ENCODE assay signal across 8 cellular contexts in the genomic region with DNA sequence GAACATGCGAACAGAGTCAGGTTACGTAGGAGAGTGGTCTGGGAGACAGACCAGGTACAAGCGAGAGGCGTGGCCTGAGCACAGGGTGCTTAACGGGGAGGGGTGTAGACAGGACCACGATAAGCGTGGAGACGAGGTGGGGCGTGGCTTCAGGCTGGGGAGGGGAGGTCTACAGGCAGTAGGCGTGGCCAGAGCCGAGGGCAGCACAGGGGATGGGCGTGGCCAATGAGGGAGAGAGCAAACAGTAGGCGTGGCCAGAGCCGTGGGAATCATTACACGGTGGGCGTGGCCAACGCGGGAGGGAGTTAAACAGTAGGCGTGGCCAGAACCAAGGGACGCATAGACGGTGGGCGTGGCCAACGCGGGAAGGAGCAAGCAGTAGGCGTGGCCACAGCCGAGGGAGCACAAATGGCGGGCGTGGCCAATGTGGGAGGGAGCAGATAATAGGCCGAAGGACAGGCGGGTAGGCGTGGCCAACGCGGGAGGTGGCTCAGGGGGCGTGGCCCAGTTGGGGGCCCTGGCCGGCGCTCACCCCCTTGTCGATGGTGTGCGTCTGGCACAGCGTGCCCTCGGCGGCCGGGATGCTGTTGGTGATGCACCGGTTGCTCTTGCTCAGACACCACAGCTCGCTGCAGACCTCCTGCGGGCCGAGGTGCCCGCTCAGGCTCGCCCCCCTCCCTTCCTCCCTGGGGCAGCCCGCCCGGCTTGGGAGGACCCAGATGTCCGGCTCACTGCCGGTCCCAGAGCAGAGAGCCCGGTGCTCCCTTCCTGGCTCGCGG. TPM values are rescaled to one million over a fixed set of nuclear protein-coding genes. Genes with fewer than 3 reads are reported as not detected.
DNase-seq lines count a peak whose midpoint lies in the region; ATAC-seq and TF ChIP-seq lines count a peak whose summit lies in the region.

No MANE protein-coding gene starts in this region.

- H3K4me1 ChIP-seq in cardiac muscle cell (ENCODE audit: low read depth) (no peaks in the 10 kb centered on the region), osteoblast (ENCODE audit: insufficient read depth, low read length) (peaks cover 8% of the 10 kb centered on the region)

- no peak overlapping the region for H3K27ac ChIP-seq in SK-N-MC
- H3K27ac ChIP-seq in cardiac muscle cell = peak overlapping the region; percentile 5
- no peak overlapping the region for H3K27ac ChIP-seq in osteoblast (ENCODE audit: low read depth, low read length)

- peak; percentile 68 for DNase-seq in GM06990 (ENCODE audit: extremely low read depth, insufficient read length)
- DNase-seq in SK-N-MC (ENCODE audit: low read depth, low spot score) = peak; percentile 94
- peak; percentile 90 for DNase-seq in activated naive CD4-positive, alpha-beta T cell treated with anti-CD3 and anti-CD28 coated beads, Interleukin-2, amount 50 U/mL, for 72 hours (ENCODE audit: low spot score in 2 of 2)
- DNase-seq in cardiac muscle cell (ENCODE audit: low read depth in 1 of 2, low spot score in 1 of 2) = peak; percentile 99 to 100
- DNase-seq in osteoblast (ENCODE audit: insufficient read length, low spot score, missing footprints) = peak; percentile 94
- peak; percentile 71 for DNase-seq in stromal cell of bone marrow (ENCODE audit: low read depth)
- DNase-seq in NCI-H774 (lab: John Stamatoyannopoulos, UW) = no peak

- H3K9me3 Mint-ChIP-seq in activated naive CD4-positive, alpha-beta T cell treated with anti-CD3 and anti-CD28 coated beads, Interleukin-2, amount 50 U/mL, for 72 hours = peaks cover 3 to 18% of the 10 kb centered on the region in 2 donors

- TF ChIP-seq CTCF in GM06990 (IDR thresholded peaks at IDR 0.05; ENCODE audit: insufficient read depth, low read length, poor library complexity, severe bottlenecking) (no peak), cardiac muscle cell (IDR thresholded peaks at IDR 0.05; ENCODE audit: low read depth, low read length) (no peak), osteoblast (IDR thresholded peaks at IDR 0.05; ENCODE audit: extremely low read depth, low read depth, low read length) (no peak)

- peak overlapping the region; percentile 67 for H3K4me2 ChIP-seq in osteoblast (ENCODE audit: insufficient read depth, low read length)

- peaks cover 0 to 34% of the 10 kb centered on the region in 2 donors for H3K36me3 Mint-ChIP-seq in activated naive CD4-positive, alpha-beta T cell treated with anti-CD3 and anti-CD28 coated beads, Interleukin-2, amount 50 U/mL, for 72 hours

- H4K20me1 ChIP-seq in osteoblast (ENCODE audit: insufficient read depth, low read length) = no peaks in the 10 kb centered on the region

- H3K4me3 ChIP-seq in GM06990 (replicated peaks; ENCODE audit: low read depth, low read length) (no peak overlapping the region), SK-N-MC (peak overlapping the region; percentile 73), cardiac muscle cell (peak overlapping the region; percentile 28), osteoblast (ENCODE audit: insufficient read depth, low read length) (peak overlapping the region; percentile 42)

- H3K27ac Mint-ChIP-seq in activated naive CD4-positive, alpha-beta T cell treated with anti-CD3 and anti-CD28 coated beads, Interleukin-2, amount 50 U/mL, for 72 hours = peak overlapping the region; percentile 15 to 52

- H3K9ac ChIP-seq in SK-N-MC (ENCODE audit: insufficient read length) = no peak overlapping the region

- no peaks in the 10 kb centered on the region for H3K27me3 ChIP-seq in GM06990 (replicated peaks; ENCODE audit: control insufficient read depth, insufficient read depth, low read length)
- no peaks in the 10 kb centered on the region for H3K27me3 ChIP-seq in cardiac muscle cell
- peaks cover 3% of the 10 kb centered on the region for H3K27me3 ChIP-seq in osteoblast (ENCODE audit: insufficient read depth, low read length)

- H2AFZ ChIP-seq in osteoblast (ENCODE audit: low read length) = no peak overlapping the region

- H3K79me2 ChIP-seq in osteoblast (ENCODE audit: insufficient read depth, low read length) = no peaks in the 10 kb centered on the region

- H3K9me3 ChIP-seq in SK-N-MC (ENCODE audit: low read depth, low read length) (no peaks in the 10 kb centered on the region), cardiac muscle cell (ENCODE audit: low read depth) (no peaks in the 10 kb centered on the region), osteoblast (ENCODE audit: low read depth, low read length) (no peaks in the 10 kb centered on the region)

- ATAC-seq in activated naive CD4-positive, alpha-beta T cell treated with anti-CD3 and anti-CD28 coated beads, Interleukin-2, amount 50 U/mL, for 72 hours = peak; percentile 83 to 90
- ATAC-seq in HG03520 (IDR thresholded peaks at IDR 0.05; ENCODE audit: unreplicated experiment) = no peak

- no peaks in the 10 kb centered on the region for H3K36me3 ChIP-seq in GM06990 (ENCODE audit: control insufficient read depth, insufficient read depth, low read length)
- H3K36me3 ChIP-seq in SK-N-MC (ENCODE audit: insufficient read depth, low read length) = peaks cover 6% of the 10 kb centered on the region; the same call in 1 of the 2 replicates
- no peaks in the 10 kb centered on the region for H3K36me3 ChIP-seq in cardiac muscle cell
- H3K36me3 ChIP-seq in osteoblast (ENCODE audit: insufficient read depth, low read length) = no peaks in the 10 kb centered on the region

RNA-seq across cellular contexts. Expression of a gene that starts 15.2 kb away (rescaled TPM):
- total RNA-seq in activated naive CD4-positive, alpha-beta T cell treated with anti-CD3 and anti-CD28 coated beads, Interleukin-2, amount 50 U/mL, for 72 hours = 10 to 100 TPM; 12.4 to 16.2 TPM
- total RNA-seq in cardiac muscle cell (0.03 and 0.18 TPM in 2 replicates), osteoblast (under 0.01 and 0.72 TPM in 2 replicates)
- 1.5 and 5.1 TPM in 2 replicates for polyA plus RNA-seq in cardiac muscle cell

RNA-seq across cellular contexts. Expression of a gene that starts 18.1 kb away (rescaled TPM):
- 10 to 100 TPM in 1 of 2 donors, 1 to 10 TPM in 1; 5.1 to 11.3 TPM for total RNA-seq in activated naive CD4-positive, alpha-beta T cell treated with anti-CD3 and anti-CD28 coated beads, Interleukin-2, amount 50 U/mL, for 72 hours
- 49.3 and 93.9 TPM in 2 replicates for total RNA-seq in cardiac muscle cell
- polyA plus RNA-seq in cardiac muscle cell = 27.7 and 35.6 TPM in 2 replicates
- 49.6 and 56.3 TPM in 2 replicates for total RNA-seq in osteoblast

RNA-seq across cellular contexts. Expression of a gene that starts 38.0 kb away (rescaled TPM):
- total RNA-seq in activated naive CD4-positive, alpha-beta T cell treated with anti-CD3 and anti-CD28 coated beads, Interleukin-2, amount 50 U/mL, for 72 hours = not detected
- total RNA-seq in cardiac muscle cell (not detected in 2 replicates), osteoblast (not detected in 2 replicates)
- not detected in 2 replicates for polyA plus RNA-seq in cardiac muscle cell
